In the genomic region with DNA sequence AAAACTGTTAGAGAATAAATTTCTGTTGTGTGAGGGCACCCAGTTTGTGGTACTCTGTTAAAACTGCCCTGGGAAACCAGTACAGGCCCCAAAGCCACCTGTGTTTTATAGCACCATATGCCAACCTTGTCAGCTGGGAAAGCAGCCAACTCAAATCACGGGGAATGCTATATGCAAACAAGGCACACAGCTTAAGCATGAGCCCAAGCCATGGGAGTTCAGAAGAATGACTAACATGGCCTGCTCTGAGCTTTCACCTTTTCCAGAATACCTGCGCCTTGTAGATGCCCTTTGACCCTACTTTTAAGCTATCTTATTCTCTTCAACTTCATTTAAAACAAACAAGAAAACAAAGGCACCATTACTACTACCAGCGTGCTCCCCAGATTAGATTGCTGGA, we compare ENCODE assay signal across 1 cellular context.
TF ChIP-seq lines count a peak whose summit lies in the region.

No MANE protein-coding gene starts in this region.

TF ChIP-seq in HepG2, 621 proteins besides CTCF, POLR2A, EP300 and RAD21 (continued from another document and continues in another):
- TF ChIP-seq, protein P1, sequence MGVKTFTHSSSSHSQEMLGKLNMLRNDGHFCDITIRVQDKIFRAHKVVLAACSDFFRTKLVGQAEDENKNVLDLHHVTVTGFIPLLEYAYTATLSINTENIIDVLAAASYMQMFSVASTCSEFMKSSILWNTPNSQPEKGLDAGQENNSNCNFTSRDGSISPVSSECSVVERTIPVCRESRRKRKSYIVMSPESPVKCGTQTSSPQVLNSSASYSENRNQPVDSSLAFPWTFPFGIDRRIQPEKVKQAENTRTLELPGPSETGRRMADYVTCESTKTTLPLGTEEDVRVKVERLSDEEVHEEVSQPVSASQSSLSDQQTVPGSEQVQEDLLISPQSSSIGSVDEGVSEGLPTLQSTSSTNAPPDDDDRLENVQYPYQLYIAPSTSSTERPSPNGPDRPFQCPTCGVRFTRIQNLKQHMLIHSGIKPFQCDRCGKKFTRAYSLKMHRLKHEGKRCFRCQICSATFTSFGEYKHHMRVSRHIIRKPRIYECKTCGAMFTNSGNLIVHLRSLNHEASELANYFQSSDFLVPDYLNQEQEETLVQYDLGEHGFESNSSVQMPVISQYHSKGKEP (CRISPR knock-in tag; IDR thresholded peaks at IDR 0.05): no peak
- no peak for TF ChIP-seq SOX6 (IDR thresholded peaks at IDR 0.05)
- TF ChIP-seq SOX6 (CRISPR knock-in tag; IDR thresholded peaks at IDR 0.05): peak; percentile 77
- TF ChIP-seq ZNF207 (IDR thresholded peaks at IDR 0.05; ENCODE audit: borderline replicate concordance): no peak
- no peak for TF ChIP-seq MAZ (IDR thresholded peaks at IDR 0.05; ENCODE audit: borderline replicate concordance, low read depth, low read length)
- TF ChIP-seq MAZ (CRISPR knock-in tag; IDR thresholded peaks at IDR 0.05; ENCODE audit: low read depth): no peak
- TF ChIP-seq ZKSCAN5 (CRISPR knock-in tag; IDR thresholded peaks at IDR 0.05): no peak
- peak; percentile 63 for TF ChIP-seq GATAD2A (CRISPR knock-in tag; IDR thresholded peaks at IDR 0.05)
- no peak for TF ChIP-seq CBX2 (IDR thresholded peaks at IDR 0.05; ENCODE audit: low read depth, low read length)
- TF ChIP-seq CBX2 (CRISPR knock-in tag; IDR thresholded peaks at IDR 0.05; ENCODE audit: low read depth): no peak
- TF ChIP-seq, protein P2, sequence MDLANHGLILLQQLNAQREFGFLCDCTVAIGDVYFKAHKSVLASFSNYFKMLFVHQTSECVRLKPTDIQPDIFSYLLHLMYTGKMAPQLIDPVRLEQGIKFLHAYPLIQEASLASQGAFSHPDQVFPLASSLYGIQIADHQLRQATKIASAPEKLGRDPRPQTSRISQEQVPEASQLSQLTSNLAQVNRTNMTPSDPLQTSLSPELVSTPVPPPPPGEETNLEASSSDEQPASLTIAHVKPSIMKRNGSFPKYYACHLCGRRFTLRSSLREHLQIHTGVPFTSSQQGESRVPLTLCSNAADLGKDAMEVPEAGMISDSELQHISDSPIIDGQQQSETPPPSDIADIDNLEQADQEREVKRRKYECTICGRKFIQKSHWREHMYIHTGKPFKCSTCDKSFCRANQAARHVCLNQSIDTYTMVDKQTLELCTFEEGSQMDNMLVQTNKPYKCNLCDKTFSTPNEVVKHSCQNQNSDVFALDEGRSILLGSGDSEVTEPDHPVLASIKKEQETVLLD (CRISPR knock-in tag; IDR thresholded peaks at IDR 0.05; ENCODE audit: low read depth): no peak
- TF ChIP-seq, protein P3, sequence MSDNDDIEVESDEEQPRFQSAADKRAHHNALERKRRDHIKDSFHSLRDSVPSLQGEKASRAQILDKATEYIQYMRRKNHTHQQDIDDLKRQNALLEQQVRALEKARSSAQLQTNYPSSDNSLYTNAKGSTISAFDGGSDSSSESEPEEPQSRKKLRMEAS (IDR thresholded peaks at IDR 0.05): peak; percentile 39; the same call in 1 of the 2 replicates
- TF ChIP-seq ZNF101 (CRISPR knock-in tag; IDR thresholded peaks at IDR 0.05; ENCODE audit: borderline replicate concordance, low read depth): no peak
- no peak for TF ChIP-seq STAT5B (CRISPR knock-in tag; IDR thresholded peaks at IDR 0.05)
- TF ChIP-seq ZNF260 (CRISPR knock-in tag; IDR thresholded peaks at IDR 0.05; ENCODE audit: borderline replicate concordance, low read depth): no peak
- peak; percentile 60 for TF ChIP-seq RARA (CRISPR knock-in tag; IDR thresholded peaks at IDR 0.05)
- 0 out of 2 replicates have a peak, but pooled peaks have one; percentile 42 for TF ChIP-seq ZMYM4 (CRISPR knock-in tag; IDR thresholded peaks at IDR 0.05)
- TF ChIP-seq ZEB1 (IDR thresholded peaks at IDR 0.05; ENCODE audit: insufficient replicate concordance, low read depth): peak; percentile 66
- TF ChIP-seq, protein P4, sequence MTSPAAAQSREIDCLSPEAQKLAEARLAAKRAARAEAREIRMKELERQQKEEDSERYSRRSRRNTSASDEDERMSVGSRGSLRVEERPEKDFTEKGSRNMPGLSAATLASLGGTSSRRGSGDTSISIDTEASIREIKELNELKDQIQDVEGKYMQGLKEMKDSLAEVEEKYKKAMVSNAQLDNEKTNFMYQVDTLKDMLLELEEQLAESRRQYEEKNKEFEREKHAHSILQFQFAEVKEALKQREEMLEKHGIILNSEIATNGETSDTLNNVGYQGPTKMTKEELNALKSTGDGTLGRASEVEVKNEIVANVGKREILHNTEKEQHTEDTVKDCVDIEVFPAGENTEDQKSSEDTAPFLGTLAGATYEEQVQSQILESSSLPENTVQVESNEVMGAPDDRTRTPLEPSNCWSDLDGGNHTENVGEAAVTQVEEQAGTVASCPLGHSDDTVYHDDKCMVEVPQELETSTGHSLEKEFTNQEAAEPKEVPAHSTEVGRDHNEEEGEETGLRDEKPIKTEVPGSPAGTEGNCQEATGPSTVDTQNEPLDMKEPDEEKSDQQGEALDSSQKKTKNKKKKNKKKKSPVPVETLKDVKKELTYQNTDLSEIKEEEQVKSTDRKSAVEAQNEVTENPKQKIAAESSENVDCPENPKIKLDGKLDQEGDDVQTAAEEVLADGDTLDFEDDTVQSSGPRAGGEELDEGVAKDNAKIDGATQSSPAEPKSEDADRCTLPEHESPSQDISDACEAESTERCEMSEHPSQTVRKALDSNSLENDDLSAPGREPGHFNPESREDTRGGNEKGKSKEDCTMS (CRISPR knock-in tag; conservative IDR thresholded peaks at IDR 0.05): no peak
- TF ChIP-seq BRCA1 (CRISPR knock-in tag; IDR thresholded peaks at IDR 0.05): no peak
- TF ChIP-seq FOSL2 (CRISPR knock-in tag; IDR thresholded peaks at IDR 0.05): peak; percentile 79
- TF ChIP-seq KAT2B (IDR thresholded peaks at IDR 0.05; ENCODE audit: borderline replicate concordance, low read depth, low read length): no peak
- 0 out of 2 replicates have a peak, but pooled peaks have one; percentile 41 for TF ChIP-seq ISL2 (CRISPR knock-in tag; IDR thresholded peaks at IDR 0.05)
- TF ChIP-seq, protein P5, sequence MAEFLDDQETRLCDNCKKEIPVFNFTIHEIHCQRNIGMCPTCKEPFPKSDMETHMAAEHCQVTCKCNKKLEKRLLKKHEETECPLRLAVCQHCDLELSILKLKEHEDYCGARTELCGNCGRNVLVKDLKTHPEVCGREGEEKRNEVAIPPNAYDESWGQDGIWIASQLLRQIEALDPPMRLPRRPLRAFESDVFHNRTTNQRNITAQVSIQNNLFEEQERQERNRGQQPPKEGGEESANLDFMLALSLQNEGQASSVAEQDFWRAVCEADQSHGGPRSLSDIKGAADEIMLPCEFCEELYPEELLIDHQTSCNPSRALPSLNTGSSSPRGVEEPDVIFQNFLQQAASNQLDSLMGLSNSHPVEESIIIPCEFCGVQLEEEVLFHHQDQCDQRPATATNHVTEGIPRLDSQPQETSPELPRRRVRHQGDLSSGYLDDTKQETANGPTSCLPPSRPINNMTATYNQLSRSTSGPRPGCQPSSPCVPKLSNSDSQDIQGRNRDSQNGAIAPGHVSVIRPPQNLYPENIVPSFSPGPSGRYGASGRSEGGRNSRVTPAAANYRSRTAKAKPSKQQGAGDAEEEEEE (CRISPR knock-in tag; IDR thresholded peaks at IDR 0.05; ENCODE audit: borderline replicate concordance): no peak
- no peak for TF ChIP-seq TAF1 (CRISPR knock-in tag; IDR thresholded peaks at IDR 0.05)
- peak; percentile 76 for TF ChIP-seq FOXA3 (CRISPR knock-in tag; IDR thresholded peaks at IDR 0.05)
- peak; percentile 55 for TF ChIP-seq HNF4A (CRISPR knock-in tag; IDR thresholded peaks at IDR 0.05)
- no peak for TF ChIP-seq TOPORS (CRISPR knock-in tag; IDR thresholded peaks at IDR 0.05)
- no peak for TF ChIP-seq TGIF2 (CRISPR knock-in tag; IDR thresholded peaks at IDR 0.05)
- peak; percentile 39; the same call in 1 of the 2 replicates for TF ChIP-seq BCL6 (CRISPR knock-in tag; IDR thresholded peaks at IDR 0.05)
- TF ChIP-seq ZNF724P (CRISPR knock-in tag; IDR thresholded peaks at IDR 0.05; ENCODE audit: borderline replicate concordance): no peak
- no peak for TF ChIP-seq ELF4 (CRISPR knock-in tag; IDR thresholded peaks at IDR 0.05; ENCODE audit: borderline replicate concordance)
- no peak for TF ChIP-seq MZF1 (CRISPR knock-in tag; IDR thresholded peaks at IDR 0.05; ENCODE audit: borderline replicate concordance)
- TF ChIP-seq PLRG1 (conservative IDR thresholded peaks at IDR 0.05): no peak
- TF ChIP-seq MAF1 (CRISPR knock-in tag; IDR thresholded peaks at IDR 0.05; ENCODE audit: borderline replicate concordance): no peak
- TF ChIP-seq DPF2 (CRISPR knock-in tag; IDR thresholded peaks at IDR 0.05; ENCODE audit: borderline replicate concordance, low read depth): 0 out of 2 replicates have a peak, but pooled peaks have one; percentile 20
- TF ChIP-seq, protein P6, sequence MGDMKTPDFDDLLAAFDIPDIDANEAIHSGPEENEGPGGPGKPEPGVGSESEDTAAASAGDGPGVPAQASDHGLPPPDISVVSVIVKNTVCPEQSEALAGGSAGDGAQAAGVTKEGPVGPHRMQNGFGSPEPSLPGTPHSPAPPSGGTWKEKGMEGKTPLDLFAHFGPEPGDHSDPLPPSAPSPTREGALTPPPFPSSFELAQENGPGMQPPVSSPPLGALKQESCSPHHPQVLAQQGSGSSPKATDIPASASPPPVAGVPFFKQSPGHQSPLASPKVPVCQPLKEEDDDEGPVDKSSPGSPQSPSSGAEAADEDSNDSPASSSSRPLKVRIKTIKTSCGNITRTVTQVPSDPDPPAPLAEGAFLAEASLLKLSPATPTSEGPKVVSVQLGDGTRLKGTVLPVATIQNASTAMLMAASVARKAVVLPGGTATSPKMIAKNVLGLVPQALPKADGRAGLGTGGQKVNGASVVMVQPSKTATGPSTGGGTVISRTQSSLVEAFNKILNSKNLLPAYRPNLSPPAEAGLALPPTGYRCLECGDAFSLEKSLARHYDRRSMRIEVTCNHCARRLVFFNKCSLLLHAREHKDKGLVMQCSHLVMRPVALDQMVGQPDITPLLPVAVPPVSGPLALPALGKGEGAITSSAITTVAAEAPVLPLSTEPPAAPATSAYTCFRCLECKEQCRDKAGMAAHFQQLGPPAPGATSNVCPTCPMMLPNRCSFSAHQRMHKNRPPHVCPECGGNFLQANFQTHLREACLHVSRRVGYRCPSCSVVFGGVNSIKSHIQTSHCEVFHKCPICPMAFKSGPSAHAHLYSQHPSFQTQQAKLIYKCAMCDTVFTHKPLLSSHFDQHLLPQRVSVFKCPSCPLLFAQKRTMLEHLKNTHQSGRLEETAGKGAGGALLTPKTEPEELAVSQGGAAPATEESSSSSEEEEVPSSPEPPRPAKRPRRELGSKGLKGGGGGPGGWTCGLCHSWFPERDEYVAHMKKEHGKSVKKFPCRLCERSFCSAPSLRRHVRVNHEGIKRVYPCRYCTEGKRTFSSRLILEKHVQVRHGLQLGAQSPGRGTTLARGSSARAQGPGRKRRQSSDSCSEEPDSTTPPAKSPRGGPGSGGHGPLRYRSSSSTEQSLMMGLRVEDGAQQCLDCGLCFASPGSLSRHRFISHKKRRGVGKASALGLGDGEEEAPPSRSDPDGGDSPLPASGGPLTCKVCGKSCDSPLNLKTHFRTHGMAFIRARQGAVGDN (CRISPR knock-in tag; IDR thresholded peaks at IDR 0.05): no peak
- no peak for TF ChIP-seq JUN (CRISPR knock-in tag; IDR thresholded peaks at IDR 0.05)
- TF ChIP-seq CHCHD3 (CRISPR knock-in tag; IDR thresholded peaks at IDR 0.05): no peak
- TF ChIP-seq, protein P7, sequence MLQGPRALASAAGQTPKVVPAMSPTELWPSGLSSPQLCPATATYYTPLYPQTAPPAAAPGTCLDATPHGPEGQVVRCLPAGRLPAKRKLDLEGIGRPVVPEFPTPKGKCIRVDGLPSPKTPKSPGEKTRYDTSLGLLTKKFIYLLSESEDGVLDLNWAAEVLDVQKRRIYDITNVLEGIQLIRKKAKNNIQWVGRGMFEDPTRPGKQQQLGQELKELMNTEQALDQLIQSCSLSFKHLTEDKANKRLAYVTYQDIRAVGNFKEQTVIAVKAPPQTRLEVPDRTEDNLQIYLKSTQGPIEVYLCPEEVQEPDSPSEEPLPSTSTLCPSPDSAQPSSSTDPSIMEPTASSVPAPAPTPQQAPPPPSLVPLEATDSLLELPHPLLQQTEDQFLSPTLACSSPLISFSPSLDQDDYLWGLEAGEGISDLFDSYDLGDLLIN (CRISPR knock-in tag; IDR thresholded peaks at IDR 0.05; ENCODE audit: borderline replicate concordance): no peak
- TF ChIP-seq ZNF136 (CRISPR knock-in tag; IDR thresholded peaks at IDR 0.05; ENCODE audit: low read depth): no peak
- TF ChIP-seq ZNF782 (CRISPR knock-in tag; IDR thresholded peaks at IDR 0.05; ENCODE audit: borderline replicate concordance): no peak
- no peak for TF ChIP-seq ZNF768 (CRISPR knock-in tag; IDR thresholded peaks at IDR 0.05)
- 0 out of 2 replicates have a peak, but pooled peaks have one; percentile 17 for TF ChIP-seq RCOR2 (CRISPR knock-in tag; IDR thresholded peaks at IDR 0.05)
- TF ChIP-seq, protein P8, sequence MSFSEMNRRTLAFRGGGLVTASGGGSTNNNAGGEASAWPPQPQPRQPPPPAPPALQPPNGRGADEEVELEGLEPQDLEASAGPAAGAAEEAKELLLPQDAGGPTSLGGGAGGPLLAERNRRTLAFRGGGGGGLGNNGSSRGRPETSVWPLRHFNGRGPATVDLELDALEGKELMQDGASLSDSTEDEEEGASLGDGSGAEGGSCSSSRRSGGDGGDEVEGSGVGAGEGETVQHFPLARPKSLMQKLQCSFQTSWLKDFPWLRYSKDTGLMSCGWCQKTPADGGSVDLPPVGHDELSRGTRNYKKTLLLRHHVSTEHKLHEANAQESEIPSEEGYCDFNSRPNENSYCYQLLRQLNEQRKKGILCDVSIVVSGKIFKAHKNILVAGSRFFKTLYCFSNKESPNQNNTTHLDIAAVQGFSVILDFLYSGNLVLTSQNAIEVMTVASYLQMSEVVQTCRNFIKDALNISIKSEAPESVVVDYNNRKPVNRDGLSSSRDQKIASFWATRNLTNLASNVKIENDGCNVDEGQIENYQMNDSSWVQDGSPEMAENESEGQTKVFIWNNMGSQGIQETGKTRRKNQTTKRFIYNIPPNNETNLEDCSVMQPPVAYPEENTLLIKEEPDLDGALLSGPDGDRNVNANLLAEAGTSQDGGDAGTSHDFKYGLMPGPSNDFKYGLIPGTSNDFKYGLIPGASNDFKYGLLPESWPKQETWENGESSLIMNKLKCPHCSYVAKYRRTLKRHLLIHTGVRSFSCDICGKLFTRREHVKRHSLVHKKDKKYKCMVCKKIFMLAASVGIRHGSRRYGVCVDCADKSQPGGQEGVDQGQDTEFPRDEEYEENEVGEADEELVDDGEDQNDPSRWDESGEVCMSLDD (CRISPR knock-in tag; IDR thresholded peaks at IDR 0.05; ENCODE audit: borderline replicate concordance): no peak
- TF ChIP-seq ZNF383 (CRISPR knock-in tag; IDR thresholded peaks at IDR 0.05; ENCODE audit: borderline replicate concordance): no peak
- no peak for TF ChIP-seq FIP1L1 (IDR thresholded peaks at IDR 0.05; ENCODE audit: borderline replicate concordance, insufficient read depth, low read depth, low read length)
- TF ChIP-seq HNF4G (IDR thresholded peaks at IDR 0.05; ENCODE audit: borderline replicate concordance, low read depth, low read length): peak; percentile 41; the same call in 1 of the 2 replicates
- no peak for TF ChIP-seq HNF4G (CRISPR knock-in tag; IDR thresholded peaks at IDR 0.05; ENCODE audit: borderline replicate concordance, low read depth)
- TF ChIP-seq NFKB2 (CRISPR knock-in tag; IDR thresholded peaks at IDR 0.05; ENCODE audit: borderline replicate concordance): no peak
- no peak for TF ChIP-seq SSRP1 (CRISPR knock-in tag; IDR thresholded peaks at IDR 0.05)
- TF ChIP-seq ASH2L (IDR thresholded peaks at IDR 0.05; ENCODE audit: insufficient read length, low read depth, low read length): no peak
- no peak for TF ChIP-seq BRD4 (CRISPR knock-in tag; IDR thresholded peaks at IDR 0.05)
- no peak for TF ChIP-seq JUND (CRISPR knock-in tag; IDR thresholded peaks at IDR 0.05)
- TF ChIP-seq HMG20B (CRISPR knock-in tag; conservative IDR thresholded peaks at IDR 0.05): peak; percentile 77; the same call in 1 of the 2 replicates
